In genomic region chr5:171984748-171985419, GRCh38 we compare ENCODE assay signal across 10 cellular contexts. TPM values are rescaled to one million over a fixed set of nuclear protein-coding genes. Genes with fewer than 3 reads are reported as not detected.
DNase-seq lines count a peak whose midpoint lies in the region; ATAC-seq, FAIRE-seq and TF ChIP-seq lines count a peak whose summit lies in the region.
"Had no signal": no experiment of that assay in that cellular context is flagged by ENCODE, and none has a peak within 500 bp of the region (broad histone marks: within the 10 kb centered on the region; RNA-seq: fewer than 3 reads in every experiment).

No MANE protein-coding gene starts in this region.

- ATAC-seq in GM18520 (IDR thresholded peaks at IDR 0.05; ENCODE audit: unreplicated experiment), result no peak

- FAIRE-seq in astrocyte (lab: Jason Lieb, UNC), result peak; percentile 79

- peaks cover 15% of the 10 kb centered on the region for H3K4me1 ChIP-seq in astrocyte (ENCODE audit: insufficient read depth, low read length)

- H2AFZ ChIP-seq in astrocyte (ENCODE audit: low read depth, low read length), result no peak overlapping the region

- TF ChIP-seq POLR2A in erythroblast (IDR thresholded peaks at IDR 0.05; ENCODE audit: low read length), result no peak

- H4K20me1 ChIP-seq in astrocyte (ENCODE audit: insufficient read depth, low read length), result peaks cover 88% of the 10 kb centered on the region

- H3K27me3 ChIP-seq in astrocyte (ENCODE audit: insufficient read depth, low read length), result no peaks in the 10 kb centered on the region

- H3K4me3 ChIP-seq in astrocyte (ENCODE audit: insufficient read depth, low read depth, low read length), result no peak overlapping the region

- peak overlapping the region in 2 of 4 donors; percentile 23 to 82 for H3K4me3 Mint-ChIP-seq in IgD-negative memory B cell
- no peak overlapping the region for H3K4me3 Mint-ChIP-seq in astrocyte (ENCODE audit: unreplicated experiment)
- H3K4me3 Mint-ChIP-seq: activated naive CD4-positive, alpha-beta T cell treated with anti-CD3 and anti-CD28 coated beads, Interleukin-2, amount 50 U/mL, for 24 hours had no signal

- H3K27ac ChIP-seq in astrocyte (ENCODE audit: low read depth, low read length) (peak overlapping the region; percentile 44), substantia nigra (ENCODE audit: low read depth, low read length, poor library complexity, severe bottlenecking) (no peak overlapping the region)

- H3K27ac Mint-ChIP-seq in IgD-negative memory B cell (peak overlapping the region; percentile 2 to 79 (median 28)), astrocyte (ENCODE audit: unreplicated experiment) (no peak overlapping the region)
- H3K27ac Mint-ChIP-seq: activated naive CD4-positive, alpha-beta T cell treated with anti-CD3 and anti-CD28 coated beads, Interleukin-2, amount 50 U/mL, for 24 hours had no signal

- H3K79me2 ChIP-seq in astrocyte (ENCODE audit: insufficient read depth, low read length), result peaks cover 85% of the 10 kb centered on the region

- no peaks in the 10 kb centered on the region for H3K27me3 Mint-ChIP-seq in IgD-negative memory B cell
- H3K27me3 Mint-ChIP-seq in astrocyte (ENCODE audit: low read depth, unreplicated experiment), result no peaks in the 10 kb centered on the region
- H3K27me3 Mint-ChIP-seq: activated naive CD4-positive, alpha-beta T cell treated with anti-CD3 and anti-CD28 coated beads, Interleukin-2, amount 50 U/mL, for 24 hours had no signal

- no peak for TF ChIP-seq CTCF in astrocyte (IDR thresholded peaks at IDR 0.05; ENCODE audit: insufficient read depth, low read depth, low read length)

- H3K9me3 Mint-ChIP-seq in IgD-negative memory B cell (peaks cover 0 to 5% (median 4%) of the 10 kb centered on the region in 3 donors), astrocyte (ENCODE audit: unreplicated experiment) (peaks cover 4% of the 10 kb centered on the region)

- H3K4me1 Mint-ChIP-seq in IgD-negative memory B cell (peaks cover 42 to 55% (median 53%) of the 10 kb centered on the region in 3 donors), astrocyte (ENCODE audit: low read depth, unreplicated experiment) (peaks cover 21% of the 10 kb centered on the region)

- peak overlapping the region; percentile 34 for H3K4me2 ChIP-seq in astrocyte (ENCODE audit: low read length)

- H3K36me3 Mint-ChIP-seq in IgD-negative memory B cell, result peaks cover 8% of the 10 kb centered on the region
- H3K36me3 Mint-ChIP-seq in astrocyte (ENCODE audit: low read depth, unreplicated experiment), result peaks cover 15% of the 10 kb centered on the region

- peaks cover 3% of the 10 kb centered on the region for H3K9me3 ChIP-seq in astrocyte (ENCODE audit: insufficient read depth, low read depth, low read length)

- peak; percentile 61 for DNase-seq in activated CD8-positive, alpha-beta memory T cell treated with anti-CD3 and anti-CD28 coated beads, Interleukin-2, amount 50 U/mL, for 48 hours
- no peak for DNase-seq in activated CD8-positive, alpha-beta memory T cell treated with anti-CD3 and anti-CD28 coated beads for 24 hours
- DNase-seq in astrocyte (ENCODE audit: low read depth) (peak; percentile 99), substantia nigra (lab: John Stamatoyannopoulos, UW) (no peak), erythroblast (lab: John Stamatoyannopoulos, UW) (no peak)
- peak; percentile 54 for DNase-seq in stimulated activated CD8-positive, alpha-beta memory T cell treated with anti-CD3 and anti-CD28 coated beads, Interleukin-4, amount 100 ng/mL, for 48 hours
- DNase-seq: DMS153 had no signal

- no peak overlapping the region for H3K9ac ChIP-seq in astrocyte (ENCODE audit: low read length)

- H3K36me3 ChIP-seq in astrocyte (ENCODE audit: insufficient read depth, low read length), result no peaks in the 10 kb centered on the region

RNA-seq across cellular contexts. Expression of gene FBXW11, which starts 21.6 kb away (rescaled TPM):
- 31.0 TPM for polyA plus RNA-seq in IgD-negative memory B cell
- total RNA-seq in astrocyte, result 64.7 and 65.9 TPM in 2 replicates

Comparison
In these comparisons a context has a peak if more than half of its experiments do, and no peak if none do; other contexts are left out.
1. DNase-seq: peak in activated CD8-positive, alpha-beta memory T cell treated with anti-CD3 and anti-CD28 coated beads, Interleukin-2, amount 50 U/mL, for 48 hours (single experiment), astrocyte (single experiment) and stimulated activated CD8-positive, alpha-beta memory T cell treated with anti-CD3 and anti-CD28 coated beads, Interleukin-4, amount 100 ng/mL, for 48 hours (single experiment); none in activated CD8-positive, alpha-beta memory T cell treated with anti-CD3 and anti-CD28 coated beads for 24 hours (single experiment), substantia nigra (0 of 49) and erythroblast (0 of 2).